In genomic region chr7:127751723-127752448, GRCh38 we compare ENCODE assay signal across 12 cellular contexts.
DNase-seq lines count a peak whose midpoint lies in the region; ATAC-seq and TF ChIP-seq lines count a peak whose summit lies in the region.
"Had no signal": no experiment of that assay in that cellular context is flagged by ENCODE, and none has a peak within 500 bp of the region (broad histone marks: within the 10 kb centered on the region; RNA-seq: fewer than 3 reads in every experiment).

No MANE protein-coding gene starts in this region.

- no peak for TF ChIP-seq CTCF in left lung (IDR thresholded peaks at IDR 0.05)
- TF ChIP-seq CTCF in left ventricle myocardium inferior (IDR thresholded peaks at IDR 0.05; ENCODE audit: borderline replicate concordance), result no peak
- no peak for TF ChIP-seq CTCF in testis (IDR thresholded peaks at IDR 0.05)

- peak; percentile 25 for ATAC-seq in left lung
- ATAC-seq: effector memory CD8-positive, alpha-beta T cell had no signal

- no peaks in the 10 kb centered on the region for H3K36me3 ChIP-seq in adipocyte (ENCODE audit: control insufficient read depth, insufficient read depth, low read length, severe bottlenecking)
- H3K36me3 ChIP-seq in left lung, result no peaks in the 10 kb centered on the region
- no peaks in the 10 kb centered on the region for H3K36me3 ChIP-seq in left ventricle myocardium inferior
- no peaks in the 10 kb centered on the region for H3K36me3 ChIP-seq in testis (ENCODE audit: low read depth, missing control alignments)
- H3K36me3 ChIP-seq: prostate gland, suprapubic skin had no signal

- H3K27me3 ChIP-seq in adipocyte (replicated peaks; ENCODE audit: control insufficient read depth, insufficient read depth, low read length) (no peaks in the 10 kb centered on the region), left lung (no peaks in the 10 kb centered on the region), left ventricle myocardium inferior (ENCODE audit: low read depth) (no peaks in the 10 kb centered on the region), testis (no peaks in the 10 kb centered on the region)
- H3K27me3 ChIP-seq: suprapubic skin had no signal

- H3K9ac ChIP-seq in adipocyte (ENCODE audit: low read length), result no peak overlapping the region

- peak; percentile 69 for DNase-seq in AG20443 (ENCODE audit: low spot score)
- DNase-seq in GM03348 (ENCODE audit: low spot score), result peak; percentile 36
- peak; percentile 37 for DNase-seq in adipocyte (ENCODE audit: low read depth)
- peak in 1 of 2 donors; percentile 39 for DNase-seq in left lung
- no peak for DNase-seq in SIG-M5 treated with dmso at 0.1 percent for 504 hours (lab: John Stamatoyannopoulos, UW; ENCODE audit: unreplicated experiment)
- DNase-seq in activated CD4-positive, CD25-positive, alpha-beta regulatory T cell (lab: John Stamatoyannopoulos, UW), result no peak
- no peak for DNase-seq in left ventricle myocardium inferior
- DNase-seq in testis, result no peak
- DNase-seq: effector memory CD8-positive, alpha-beta T cell; T-helper 9 cell had no signal

- H3K4me1 ChIP-seq in adipocyte (ENCODE audit: control insufficient read depth, insufficient read depth, low read length), result peaks cover 42% of the 10 kb centered on the region
- H3K4me1 ChIP-seq in left lung, result peaks cover 0 to 11% of the 10 kb centered on the region in 2 donors
- peaks cover 35% of the 10 kb centered on the region for H3K4me1 ChIP-seq in left ventricle myocardium inferior
- H3K4me1 ChIP-seq in testis, result no peaks in the 10 kb centered on the region
- H3K4me1 ChIP-seq: prostate gland, suprapubic skin had no signal

- 87 to 94% methylated on average over 10 of the region's 10 CpGs for WGBS in testis, 2 donors

- H3K9me3 ChIP-seq in adipocyte (ENCODE audit: control insufficient read depth, low read length) (no peaks in the 10 kb centered on the region), left lung (no peaks in the 10 kb centered on the region), left ventricle myocardium inferior (replicated peaks) (no peaks in the 10 kb centered on the region), testis (no peaks in the 10 kb centered on the region)
- H3K9me3 ChIP-seq: prostate gland, suprapubic skin had no signal

- H3K4me3 ChIP-seq in adipocyte (ENCODE audit: low read length), result no peak overlapping the region
- no peak overlapping the region for H3K4me3 ChIP-seq in left lung
- H3K4me3 ChIP-seq in left ventricle myocardium inferior, result no peak overlapping the region
- no peak overlapping the region for H3K4me3 ChIP-seq in testis
- H3K4me3 ChIP-seq: prostate gland, suprapubic skin had no signal

- H3K27ac ChIP-seq in left lung, result no peak overlapping the region
- no peak overlapping the region for H3K27ac ChIP-seq in left ventricle myocardium inferior (replicated peaks)
- no peak overlapping the region for H3K27ac ChIP-seq in testis
- H3K27ac ChIP-seq: prostate gland, suprapubic skin had no signal

- TF ChIP-seq POLR2A in testis (IDR thresholded peaks at IDR 0.05), result no peak

- intact Hi-C loops in left lung (cut with DNase I) (no loop called here), left ventricle myocardium inferior (cut with micrococcal nuclease) (no loop called here), testis (cut with DNase I; ENCODE audit: low total_unique reads) (no loop called here)

Comparison
In these comparisons a context has a peak if more than half of its experiments do, and no peak if none do; other contexts are left out.
1. DNase-seq: peak in AG20443 (single experiment), GM03348 (single experiment) and adipocyte (single experiment); none in SIG-M5 treated with dmso at 0.1 percent for 504 hours (single experiment), activated CD4-positive, CD25-positive, alpha-beta regulatory T cell (0 of 4), left ventricle myocardium inferior (single experiment) and testis (single experiment).